Comparison of ENCODE assay signal across 23 cellular contexts in the genomic region with DNA sequence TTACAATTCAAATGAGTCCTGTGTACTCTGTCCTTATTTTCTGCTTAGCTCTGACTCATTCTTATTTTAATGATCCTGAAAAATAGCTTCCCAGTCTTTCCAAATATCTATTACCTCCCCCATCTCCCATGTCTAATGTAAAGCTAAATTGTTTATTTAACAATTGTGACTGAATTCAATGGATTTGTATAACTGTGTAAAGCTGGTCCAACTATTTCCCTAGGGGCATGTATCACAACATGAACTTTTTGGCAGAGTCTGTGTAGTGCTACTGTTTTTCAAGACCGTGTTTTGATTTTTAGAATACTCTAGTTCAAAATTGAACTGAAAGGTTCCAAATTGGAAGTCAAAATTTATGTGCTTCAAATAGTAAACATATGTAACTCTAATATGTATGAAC.
A peak's percentile ranks its signal among the peaks of the same experiment; 100 is the strongest.
DNase-seq lines count a peak whose midpoint lies in the region; ATAC-seq and TF ChIP-seq lines count a peak whose summit lies in the region.
"Had no signal": no experiment of that assay in that cellular context is flagged by ENCODE, and none has a peak within 500 bp of the region (broad histone marks: within the 10 kb centered on the region; RNA-seq: fewer than 3 reads in every experiment).

No MANE protein-coding gene starts in this region.

- no peak for TF ChIP-seq CTCF in astrocyte of the cerebellum (IDR thresholded peaks at IDR 0.05; ENCODE audit: low read depth, low read length, missing control alignments)

- peak; percentile 69 for DNase-seq in EH (ENCODE audit: low read depth)
- DNase-seq in NCI-H1930 (lab: John Stamatoyannopoulos, UW): peak; percentile 24 to 27
- peak; percentile 65 for DNase-seq in astrocyte of the cerebellum (ENCODE audit: low read depth)
- peak; percentile 77 for DNase-seq in foreskin melanocyte
- DNase-seq in activated CD4-positive, alpha-beta T cell treated with anti-CD3 and anti-CD28 coated beads, Interleukin-2, amount 50 U/mL, for 1 hour: no peak
- DNase-seq in GM03348 (ENCODE audit: low spot score): no peak
- DNase-seq: activated CD4-positive, alpha-beta memory T cell treated with anti-CD3 and anti-CD28 coated beads, Interleukin-2, amount 10 ng/mL, durations not matched to agents 7 days and 5 days; activated effector memory CD4-positive, alpha-beta T cell treated with Interleukin-2 at 50 U/mL for 16 hours; heart right ventricle; left colon; MV-4-11; NCI-H1694; NCI-H226; NCI-H82; sigmoid colon; stimulated activated CD8-positive, alpha-beta memory T cell treated with anti-CD3 and anti-CD28 coated beads, Interleukin-4, amount 100 ng/mL, for 48 hours; stomach had no signal

- ATAC-seq in HG02763 (IDR thresholded peaks at IDR 0.05; ENCODE audit: unreplicated experiment): no peak
- ATAC-seq in HG03565 (IDR thresholded peaks at IDR 0.05; ENCODE audit: unreplicated experiment): no peak
- ATAC-seq: heart right ventricle, left colon, WTC11 had no signal

- no peak overlapping the region for H3K4me3 ChIP-seq in astrocyte of the cerebellum (ENCODE audit: low read depth, low read length)
- H3K4me3 ChIP-seq: cardiac muscle cell, heart right ventricle, neural progenitor cell, sigmoid colon, stomach, tibial nerve had no signal

- in situ Hi-C loops in astrocyte of the cerebellum (cut with HindIII; ENCODE audit: low sequenced_read_pairs): loop anchor here (10.0 to 25.0 kb wide), 2 partner anchors 400 to 657 kb away; a partner anchor contains a TSS

Comparison
In these comparisons a context has a peak if more than half of its experiments do, and no peak if none do; other contexts are left out.
1. DNase-seq: peak in EH (single experiment), NCI-H1930 (2 of 2), astrocyte of the cerebellum (single experiment) and foreskin melanocyte (single experiment); none in activated CD4-positive, alpha-beta T cell treated with anti-CD3 and anti-CD28 coated beads, Interleukin-2, amount 50 U/mL, for 1 hour (single experiment) and GM03348 (single experiment).